ENCODE assay signal across 16 cellular contexts in the genomic region with DNA sequence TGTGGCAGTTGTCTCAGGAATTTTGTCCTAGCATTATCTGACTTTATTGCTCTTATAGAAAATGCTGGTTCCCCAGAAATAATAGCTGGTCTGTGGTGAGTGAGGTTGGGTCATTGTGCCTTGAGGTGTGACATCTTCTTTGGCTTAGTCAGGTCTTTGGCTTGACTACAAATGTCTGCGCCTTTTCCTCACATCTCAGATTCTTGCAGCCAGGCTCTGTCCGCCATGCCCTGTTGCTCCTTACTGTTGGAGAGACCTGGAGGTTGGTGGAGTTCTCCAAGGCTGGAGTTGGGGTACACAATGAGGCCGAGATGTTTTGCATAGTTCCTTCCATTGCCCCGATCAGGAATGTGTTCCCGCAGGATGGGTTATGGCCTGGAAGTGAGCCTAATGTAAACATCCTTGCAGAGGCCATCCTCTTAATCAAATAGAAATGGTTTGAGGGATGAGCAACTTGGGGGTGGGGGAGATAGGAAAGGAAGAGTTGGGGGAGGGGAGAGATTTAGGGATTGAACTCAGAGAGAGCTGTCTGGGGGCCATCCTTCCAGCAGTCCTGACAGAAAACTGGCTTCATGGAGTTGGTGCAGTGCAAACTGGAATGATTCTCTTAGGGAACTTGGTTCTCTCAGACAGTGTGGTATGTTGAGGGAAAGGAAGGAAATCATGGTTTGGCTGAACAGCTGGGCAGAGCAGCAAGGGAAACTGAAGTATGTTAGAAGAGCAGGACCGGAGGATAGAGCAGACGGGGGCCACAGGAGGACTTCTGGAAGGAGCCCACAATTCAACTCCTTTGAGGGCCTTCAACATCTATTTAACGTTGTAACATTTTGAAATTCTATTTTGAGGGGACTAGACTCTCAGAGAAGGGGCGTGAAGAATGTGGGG. TPM values are rescaled to one million over a fixed set of nuclear protein-coding genes. Genes with fewer than 3 reads are reported as not detected.
A peak's percentile ranks its signal among the peaks of the same experiment; 100 is the strongest.
DNase-seq lines count a peak whose midpoint lies in the region; ATAC-seq and TF ChIP-seq lines count a peak whose summit lies in the region.
"Had no signal": no experiment of that assay in that cellular context is flagged by ENCODE, and none has a peak within 500 bp of the region (broad histone marks: within the 10 kb centered on the region; RNA-seq: fewer than 3 reads in every experiment).

No MANE protein-coding gene starts in this region.

- peak in 1 of 2 experiments; percentile 40 for DNase-seq in HL-60 (ENCODE audit: low read depth in 1 of 2, low spot score in 1 of 2)
- no peak for DNase-seq in coronary artery (ENCODE audit: low spot score)
- DNase-seq in lower lobe of right lung = no peak
- DNase-seq in testis = no peak
- no peak for DNase-seq in T-helper 1 cell
- DNase-seq in activated naive CD8-positive, alpha-beta T cell treated with anti-CD3 and anti-CD28 coated beads for 36 hours = no peak
- DNase-seq: NCI-H1092 treated with DMSO at 0.1 percent for 48 hours; NCI-H2227 treated with DMSO at 0.1 percent for 48 hours; stimulated activated CD4-positive, alpha-beta T cell treated with anti-CD3 and anti-CD28 coated beads, Interleukin-12 subunit alpha, Interleukin-12 subunit beta, amount 100 ng/mL, for 4 hours; SW 1271 had no signal

- 82 to 86% methylated on average over 9 of the region's 9 CpGs for WGBS in testis, 2 donors

- H3K27ac ChIP-seq in HL-60 (replicated peaks) = peak overlapping the region; percentile 61
- H3K27ac ChIP-seq in coronary artery = peak overlapping the region; percentile 91 to 97
- H3K27ac ChIP-seq in lower lobe of right lung = peak overlapping the region; percentile 63
- H3K27ac ChIP-seq in testis = peak overlapping the region; percentile 76 to 79

- H3K4me1 ChIP-seq in lower lobe of right lung = peaks cover 98% of the 10 kb centered on the region
- H3K4me1 ChIP-seq in testis = peaks cover 9% of the 10 kb centered on the region

- TF ChIP-seq CTCF in HL-60 (IDR thresholded peaks at IDR 0.05; ENCODE audit: insufficient read depth, low read length) (no peak), coronary artery (IDR thresholded peaks at IDR 0.05) (no peak), lower lobe of right lung (IDR thresholded peaks at IDR 0.05) (no peak), testis (IDR thresholded peaks at IDR 0.05) (no peak)

- TF ChIP-seq POLR2A in testis (IDR thresholded peaks at IDR 0.05) = no peak

- no peaks in the 10 kb centered on the region for H3K9me3 Mint-ChIP-seq in activated naive CD8-positive, alpha-beta T cell treated with anti-CD3 and anti-CD28 coated beads for 36 hours
- H3K9me3 Mint-ChIP-seq: mesothelial cell of epicardium had no signal

- H3K36me3 Mint-ChIP-seq in activated naive CD8-positive, alpha-beta T cell treated with anti-CD3 and anti-CD28 coated beads for 36 hours = no peaks in the 10 kb centered on the region
- H3K36me3 Mint-ChIP-seq: mesothelial cell of epicardium had no signal

- no peak overlapping the region for H3K27ac Mint-ChIP-seq in activated naive CD8-positive, alpha-beta T cell treated with anti-CD3 and anti-CD28 coated beads for 36 hours
- H3K27ac Mint-ChIP-seq: mesothelial cell of epicardium had no signal

- H3K4me3 Mint-ChIP-seq in activated naive CD8-positive, alpha-beta T cell treated with anti-CD3 and anti-CD28 coated beads for 36 hours = no peak overlapping the region
- H3K4me3 Mint-ChIP-seq: mesothelial cell of epicardium had no signal

- H3K4me1 Mint-ChIP-seq in activated naive CD8-positive, alpha-beta T cell treated with anti-CD3 and anti-CD28 coated beads for 36 hours = peaks cover 15% of the 10 kb centered on the region

- H3K9me3 ChIP-seq in lower lobe of right lung = no peaks in the 10 kb centered on the region
- no peaks in the 10 kb centered on the region for H3K9me3 ChIP-seq in testis

- H3K4me3 ChIP-seq in HL-60 (replicated peaks; ENCODE audit: insufficient read depth, low read length) = no peak overlapping the region
- H3K4me3 ChIP-seq in coronary artery = peak overlapping the region; percentile 44
- no peak overlapping the region for H3K4me3 ChIP-seq in lower lobe of right lung
- H3K4me3 ChIP-seq in testis = no peak overlapping the region

- peaks cover 20% of the 10 kb centered on the region for H3K36me3 ChIP-seq in lower lobe of right lung
- no peaks in the 10 kb centered on the region for H3K36me3 ChIP-seq in testis (ENCODE audit: low read depth, missing control alignments)

- no peaks in the 10 kb centered on the region for H3K27me3 ChIP-seq in HL-60 (ENCODE audit: insufficient read depth, poor library complexity, severe bottlenecking)
- no peaks in the 10 kb centered on the region for H3K27me3 ChIP-seq in lower lobe of right lung (ENCODE audit: low read depth)
- H3K27me3 ChIP-seq in testis = no peaks in the 10 kb centered on the region

- no peaks in the 10 kb centered on the region for H3K27me3 Mint-ChIP-seq in activated naive CD8-positive, alpha-beta T cell treated with anti-CD3 and anti-CD28 coated beads for 36 hours

- ATAC-seq in lower lobe of right lung = peak; percentile 6 to 27
- no peak for ATAC-seq in GM21723 (IDR thresholded peaks at IDR 0.05; ENCODE audit: unreplicated experiment)
- ATAC-seq in HG02840 (IDR thresholded peaks at IDR 0.05; ENCODE audit: low FRiP score, unreplicated experiment) = no peak
- ATAC-seq: activated CD4-positive, CD25-positive, alpha-beta regulatory T cell treated with anti-CD3 and anti-CD28 coated beads, Interleukin-2, amount 50 U/mL, for 24 hours; esophagus mucosa had no signal

- intact Hi-C loops in lower lobe of right lung (cut with DNase I) = no loop called here
- intact Hi-C loops in testis (cut with DNase I; ENCODE audit: low total_unique reads) = no loop called here

RNA-seq across cellular contexts. Expression of a gene that starts 49.9 kb away (rescaled TPM):
- 171 TPM for total RNA-seq in lower lobe of right lung
- total RNA-seq in testis = 10 to 100 TPM; 51.5 to 88.5 TPM
- polyA plus RNA-seq in testis (ENCODE audit: insufficient read depth, low read depth, low replicate concordance) = 11.4 TPM
- total RNA-seq in activated naive CD8-positive, alpha-beta T cell treated with anti-CD3 and anti-CD28 coated beads for 36 hours = 1 to 10 TPM; 1.7 to 2.1 TPM
- total RNA-seq: mesothelial cell of epicardium had no signal
- polyA plus RNA-seq: BJ had no signal

Comparison
In these comparisons a context has a peak if more than half of its experiments do, and no peak if none do; other contexts are left out.
1. ATAC-seq: peak in lower lobe of right lung (2 of 2); none in GM21723 (single experiment) and HG02840 (single experiment).
2. RNA of a gene that starts 49.9 kb away (total RNA-seq): 171 TPM in lower lobe of right lung (single experiment) and 51.5 to 88.5 TPM in testis; 1.7 to 2.1 TPM in activated naive CD8-positive, alpha-beta T cell treated with anti-CD3 and anti-CD28 coated beads for 36 hours; every median in the first group is over 10 times any median in the second.
3. Peak in every context shown above with its lines, with median percentiles within 50 percentile points of each other: H3K27ac ChIP-seq.